ENCODE assay signal across 23 cellular contexts in the genomic region with DNA sequence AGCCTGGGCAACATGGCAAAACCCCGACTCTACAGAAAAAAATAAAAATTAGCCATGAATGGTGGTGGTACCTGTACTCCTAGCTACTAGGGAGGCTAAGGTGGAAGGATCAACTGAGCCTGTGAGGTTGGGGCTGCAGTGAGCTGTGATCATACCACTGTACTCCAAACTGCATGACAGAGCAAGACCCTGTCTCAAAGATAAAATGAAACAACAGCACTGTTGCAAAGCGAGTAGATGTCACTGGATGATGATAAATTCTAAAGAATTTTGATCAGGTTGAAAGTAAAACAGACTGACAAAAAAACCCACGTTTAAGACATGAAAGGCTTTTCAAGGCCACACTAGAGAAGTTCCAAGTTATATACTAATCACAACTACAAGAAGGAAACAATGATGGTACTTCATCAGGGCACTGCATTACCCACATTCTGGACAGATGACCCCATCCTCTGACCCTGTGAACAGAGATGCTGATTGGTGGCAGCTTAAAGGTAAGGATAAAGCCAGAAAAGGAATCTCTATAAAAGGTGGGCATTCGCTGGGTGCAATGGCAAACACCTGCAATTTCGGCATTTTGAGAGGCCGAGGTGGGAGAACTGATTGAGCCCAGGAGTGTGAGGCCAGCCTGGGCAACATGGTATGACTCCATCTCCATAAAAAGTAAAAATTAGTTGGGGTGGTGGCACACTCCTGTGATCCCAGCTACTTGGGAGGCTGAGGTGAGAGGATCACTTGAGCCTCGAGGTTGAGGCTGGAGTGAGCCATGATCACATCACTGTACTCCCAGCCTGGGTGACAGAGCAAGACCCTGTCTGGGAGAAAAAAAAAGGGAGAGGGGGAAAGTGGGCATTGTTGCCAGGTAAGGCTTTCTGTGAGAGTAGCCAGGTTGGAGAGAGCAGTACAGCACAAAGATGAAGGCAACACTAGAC. TPM values are rescaled to one million over a fixed set of nuclear protein-coding genes. Genes with fewer than 3 reads are reported as not detected.
DNase-seq lines count a peak whose midpoint lies in the region; ATAC-seq, FAIRE-seq and TF ChIP-seq lines count a peak whose summit lies in the region.
"Had no signal": no experiment of that assay in that cellular context is flagged by ENCODE, and none has a peak within 500 bp of the region (broad histone marks: within the 10 kb centered on the region; RNA-seq: fewer than 3 reads in every experiment).

No MANE protein-coding gene starts in this region.

- CTCF ChIA-PET in activated CD8-positive, alpha-beta T cell treated with anti-CD3 and anti-CD28 coated beads for 36 hours (lab: Charles Lee): no interaction called here

- DNase-seq in activated T-cell treated with anti-CD3 and anti-CD28 coated beads, Interleukin-2, amount 50 U/mL, for 72 hours: no peak
- no peak for DNase-seq in activated T-cell treated with anti-CD3 and anti-CD28 coated beads, Interleukin-2, amount 50 U/mL, for 48 hours
- DNase-seq in activated CD8-positive, alpha-beta T cell treated with anti-CD3 and anti-CD28 coated beads for 36 hours: no peak
- DNase-seq in memory B cell (ENCODE audit: low spot score in 2 of 2): no peak
- no peak for DNase-seq in stimulated activated naive CD8-positive, alpha-beta T cell treated with anti-CD3 and anti-CD28 coated beads, Interleukin-15, Interleukin-2, amounts not matched to agents 100 U/mL and 50 U/mL, for 24 hours
- DNase-seq in kidney: no peak
- DNase-seq: activated gamma-delta T cell treated with Interleukin-2 at 50 U/mL for 16 hours; Caco-2; cortex of kidney; gastrocnemius medialis; GOT3; left cardiac atrium; NCI-H1105 treated with DMSO at 0.1 percent for 48 hours; nucleus accumbens; Peyer's patch; right cardiac atrium; stimulated activated naive CD4-positive, alpha-beta T cell; upper lobe of right lung had no signal

- FAIRE-seq in kidney (lab: Jason Lieb, UNC): no peak
- FAIRE-seq: TTC549 had no signal

- no peak overlapping the region for H3K4me3 ChIP-seq in kidney (ENCODE audit: low read length in 2 of 2)
- H3K4me3 ChIP-seq: gastrocnemius medialis, Peyer's patch, SK-N-MC, upper lobe of right lung had no signal

- peaks cover 0 to 7% of the 10 kb centered on the region in 2 donors for H3K36me3 Mint-ChIP-seq in activated T-cell treated with anti-CD3 and anti-CD28 coated beads, Interleukin-2, amount 50 U/mL, for 72 hours (ENCODE audit: insufficient read depth in 2 of 2)
- peaks cover 44% of the 10 kb centered on the region for H3K36me3 Mint-ChIP-seq in activated CD8-positive, alpha-beta T cell treated with anti-CD3 and anti-CD28 coated beads for 36 hours (ENCODE audit: low read depth)
- H3K36me3 Mint-ChIP-seq in memory B cell: peaks cover 16% of the 10 kb centered on the region

- H3K4me3 Mint-ChIP-seq in activated T-cell treated with anti-CD3 and anti-CD28 coated beads, Interleukin-2, amount 50 U/mL, for 72 hours: peak overlapping the region; percentile 63 to 66
- no peak overlapping the region for H3K4me3 Mint-ChIP-seq in activated CD8-positive, alpha-beta T cell treated with anti-CD3 and anti-CD28 coated beads for 36 hours
- H3K4me3 Mint-ChIP-seq in memory B cell: peak overlapping the region; percentile 18
- H3K4me3 Mint-ChIP-seq: brain had no signal

- H3K9ac ChIP-seq in kidney (ENCODE audit: low read length in 2 of 2): no peak overlapping the region

- H3K4me1 ChIP-seq in kidney (ENCODE audit: control insufficient read depth in 1 of 2, insufficient read depth in 1 of 2, low read depth in 1 of 2, low read length in 2 of 2): peaks cover 0 to 14% of the 10 kb centered on the region in 2 donors

- POLR2A ChIA-PET in activated CD8-positive, alpha-beta T cell treated with anti-CD3 and anti-CD28 coated beads for 36 hours (lab: Charles Lee): interaction anchor here (1.1 kb wide), 1 partner anchor 10 kb away, joined by 3 read pairs; no protein-coding TSS in a partner anchor

- ATAC-seq in activated T-cell treated with anti-CD3 and anti-CD28 coated beads, Interleukin-2, amount 50 U/mL, for 72 hours (replicated peaks in 1 of 2): peak; percentile 61 to 62
- ATAC-seq in activated CD8-positive, alpha-beta T cell treated with anti-CD3 and anti-CD28 coated beads for 36 hours: peak; percentile 59
- ATAC-seq in memory B cell (ENCODE audit: low read depth) (no peak), HG02938 (IDR thresholded peaks at IDR 0.05; ENCODE audit: unreplicated experiment) (no peak), HG03135 (IDR thresholded peaks at IDR 0.05; ENCODE audit: unreplicated experiment) (no peak)
- ATAC-seq in stimulated activated naive CD8-positive, alpha-beta T cell treated with anti-CD3 and anti-CD28 coated beads, Interleukin-15, Interleukin-2, amounts not matched to agents 100 U/mL and 50 U/mL, for 24 hours: peak; percentile 44
- ATAC-seq: gastrocnemius medialis, left cardiac atrium, right cardiac atrium, upper lobe of right lung had no signal

- no peaks in the 10 kb centered on the region for H3K9me3 Mint-ChIP-seq in activated T-cell treated with anti-CD3 and anti-CD28 coated beads, Interleukin-2, amount 50 U/mL, for 72 hours
- H3K9me3 Mint-ChIP-seq in activated CD8-positive, alpha-beta T cell treated with anti-CD3 and anti-CD28 coated beads for 36 hours: peaks cover 2% of the 10 kb centered on the region
- H3K9me3 Mint-ChIP-seq in memory B cell: no peaks in the 10 kb centered on the region

- no peak overlapping the region for H3K27ac ChIP-seq in kidney (ENCODE audit: low read depth in 2 of 2, low read length in 2 of 2)
- H3K27ac ChIP-seq: gastrocnemius medialis, Peyer's patch, SK-N-MC, upper lobe of right lung had no signal

- no peaks in the 10 kb centered on the region for H3K27me3 Mint-ChIP-seq in activated T-cell treated with anti-CD3 and anti-CD28 coated beads, Interleukin-2, amount 50 U/mL, for 72 hours (ENCODE audit: low read depth)
- H3K27me3 Mint-ChIP-seq in activated CD8-positive, alpha-beta T cell treated with anti-CD3 and anti-CD28 coated beads for 36 hours: no peaks in the 10 kb centered on the region
- no peaks in the 10 kb centered on the region for H3K27me3 Mint-ChIP-seq in memory B cell
- H3K27me3 Mint-ChIP-seq: brain had no signal

- TF ChIP-seq CTCF in activated CD8-positive, alpha-beta T cell treated with anti-CD3 and anti-CD28 coated beads for 36 hours (IDR thresholded peaks at IDR 0.05): no peak
- TF ChIP-seq CTCF in kidney (IDR thresholded peaks at IDR 0.05; ENCODE audit: borderline replicate concordance, extremely low read depth, insufficient read depth): no peak

- no peaks in the 10 kb centered on the region for H3K9me3 ChIP-seq in kidney (ENCODE audit: control insufficient read depth in 1 of 2, low read length in 2 of 2)
- H3K9me3 ChIP-seq: gastrocnemius medialis, Peyer's patch, upper lobe of right lung had no signal

- H3K4me1 Mint-ChIP-seq in activated T-cell treated with anti-CD3 and anti-CD28 coated beads, Interleukin-2, amount 50 U/mL, for 72 hours (ENCODE audit: low read depth): peaks cover 83% of the 10 kb centered on the region
- H3K4me1 Mint-ChIP-seq in activated CD8-positive, alpha-beta T cell treated with anti-CD3 and anti-CD28 coated beads for 36 hours (ENCODE audit: low read depth): peaks cover 70% of the 10 kb centered on the region
- H3K4me1 Mint-ChIP-seq in memory B cell: peaks cover 47% of the 10 kb centered on the region

- no peaks in the 10 kb centered on the region for H3K36me3 ChIP-seq in kidney (ENCODE audit: control insufficient read depth in 1 of 2, insufficient read depth in 2 of 2, low read length in 2 of 2)
- H3K36me3 ChIP-seq: gastrocnemius medialis, Peyer's patch had no signal

- intact Hi-C loops in activated CD8-positive, alpha-beta T cell treated with anti-CD3 and anti-CD28 coated beads for 36 hours (cut with micrococcal nuclease): no loop called here
- intact Hi-C loops in kidney (cut with DNase I): no loop called here

- H3K27ac Mint-ChIP-seq in activated T-cell treated with anti-CD3 and anti-CD28 coated beads, Interleukin-2, amount 50 U/mL, for 72 hours: peak overlapping the region; percentile 81
- peak overlapping the region; percentile 85 for H3K27ac Mint-ChIP-seq in activated CD8-positive, alpha-beta T cell treated with anti-CD3 and anti-CD28 coated beads for 36 hours
- H3K27ac Mint-ChIP-seq in memory B cell: peak overlapping the region; percentile 49

RNA-seq across cellular contexts. Expression of a gene that starts 59.2 kb away (rescaled TPM):
- total RNA-seq in activated T-cell treated with anti-CD3 and anti-CD28 coated beads, Interleukin-2, amount 50 U/mL, for 72 hours: 100 to 1,000 TPM; 179 to 240 TPM
- 100 to 1,000 TPM; 153 to 158 TPM for total RNA-seq in activated CD8-positive, alpha-beta T cell treated with anti-CD3 and anti-CD28 coated beads for 36 hours
- 205 TPM for total RNA-seq in kidney
- 31.3 TPM for polyA plus RNA-seq in kidney (ENCODE audit: insufficient read depth, low read depth, low replicate concordance)

Comparison
In these comparisons a context has a peak if more than half of its experiments do, and no peak if none do; other contexts are left out.
1. ATAC-seq: peak in activated T-cell treated with anti-CD3 and anti-CD28 coated beads, Interleukin-2, amount 50 U/mL, for 72 hours (2 of 2), activated CD8-positive, alpha-beta T cell treated with anti-CD3 and anti-CD28 coated beads for 36 hours (single experiment) and stimulated activated naive CD8-positive, alpha-beta T cell treated with anti-CD3 and anti-CD28 coated beads, Interleukin-15, Interleukin-2, amounts not matched to agents 100 U/mL and 50 U/mL, for 24 hours (single experiment); none in memory B cell (single experiment), HG02938 (single experiment) and HG03135 (single experiment).
2. Peak in every context shown above with its lines, with median percentiles within 50 percentile points of each other: H3K27ac Mint-ChIP-seq.